Comparison of ENCODE assay signal across 33 cellular contexts in genomic region chr9:105508530-105508929, GRCh38.
"Had no signal": no experiment of that assay in that cellular context is flagged by ENCODE, and none has a peak within 500 bp of the region (broad histone marks: within the 10 kb centered on the region; RNA-seq: fewer than 3 reads in every experiment).

No MANE protein-coding gene starts in this region.

- H3K9me3 ChIP-seq: adrenal gland, body of pancreas, breast epithelium had no signal

- H3K4me3 ChIP-seq: adrenal gland, body of pancreas, breast epithelium had no signal

- H3K36me3 ChIP-seq: adrenal gland, brain microvascular endothelial cell, breast epithelium had no signal

- DNase-seq: activated B cell treated with CpG ODN at 0.5 μM for 24 hours; activated CD4-positive, alpha-beta memory T cell treated with anti-CD3 and anti-CD28 coated beads for 36 hours; activated CD4-positive, alpha-beta T cell treated with anti-CD3 and anti-CD28 coated beads for 4 hours; activated CD4-positive, alpha-beta T cell treated with anti-CD3 and anti-CD28 coated beads, Interleukin-2, amount 10 ng/mL, durations not matched to agents 24 days and 14 days; activated CD4-positive, alpha-beta T cell treated with anti-CD3 and anti-CD28 coated beads, Interleukin-2, amount 50 U/mL, for 1 hour; activated CD4-positive, alpha-beta T cell treated with anti-CD3 and anti-CD28 coated beads, Interleukin-2, amount 50 U/mL, for 4 hours; activated CD4-positive, CD25-positive, alpha-beta regulatory T cell treated with anti-CD3 and anti-CD28 coated beads, Interleukin-2, amount 50 U/mL, for 72 hours; activated CD8-positive, alpha-beta memory T cell treated with anti-CD3 and anti-CD28 coated beads, Interleukin-2, amount 50 U/mL, for 4 hours; activated CD8-positive, alpha-beta T cell treated with anti-CD3 and anti-CD28 coated beads for 36 hours; activated effector memory CD4-positive, alpha-beta T cell treated with anti-CD3 and anti-CD28 coated beads, Interleukin-2, amount 50 U/mL, for 16 hours; activated gamma-delta T cell treated with Interleukin-2 at 50 U/mL for 16 hours; activated naive CD4-positive, alpha-beta T cell; activated naive CD4-positive, alpha-beta T cell treated with anti-CD3 and anti-CD28 coated beads for 36 hours; activated naive CD4-positive, alpha-beta T cell treated with anti-CD3 and anti-CD28 coated beads, Interleukin-2, amount 50 U/mL, for 16 hours; activated naive CD8-positive, alpha-beta T cell treated with anti-CD3 and anti-CD28 coated beads for 36 hours; activated T-cell treated with anti-CD3 and anti-CD28 coated beads for 4 hours; activated T-cell treated with anti-CD3 and anti-CD28 coated beads, Interleukin-2, amount 50 U/mL, for 1 hour; activated T-cell treated with anti-CD3 and anti-CD28 coated beads, Interleukin-2, amount 50 U/mL, for 4 hours; activated T-cell treated with anti-CD3 and anti-CD28 coated beads, Interleukin-2, amount 50 U/mL, for 72 hours; adrenal gland; amniotic stem cell; aorta; body of pancreas; brain microvascular endothelial cell; central memory CD4-positive, alpha-beta T cell; T-helper 2 cell; T-helper 9 cell had no signal

- H3K27ac ChIP-seq: adrenal gland, body of pancreas, brain microvascular endothelial cell, breast epithelium, VCaP had no signal

- ATAC-seq: activated CD8-positive, alpha-beta T cell treated with anti-CD3 and anti-CD28 coated beads for 36 hours; activated naive CD4-positive, alpha-beta T cell treated with anti-CD3 and anti-CD28 coated beads, Interleukin-2, amount 50 U/mL, for 72 hours; activated T-cell treated with anti-CD3 and anti-CD28 coated beads, Interleukin-2, amount 50 U/mL, for 4 hours; activated T-cell treated with anti-CD3 and anti-CD28 coated beads, Interleukin-2, amount 50 U/mL, for 72 hours; activated T-helper 17 cell treated with anti-CD3 and anti-CD28 coated beads, Interleukin-2, amount 50 U/mL, for 72 hours; body of pancreas had no signal

- H3K4me1 ChIP-seq: adrenal gland, breast epithelium had no signal

- H3K27me3 ChIP-seq: adrenal gland, body of pancreas, brain microvascular endothelial cell, breast epithelium had no signal

- FAIRE-seq: astrocyte, TTC549 had no signal
